ENCODE assay signal across 1 cellular context in the genomic region with DNA sequence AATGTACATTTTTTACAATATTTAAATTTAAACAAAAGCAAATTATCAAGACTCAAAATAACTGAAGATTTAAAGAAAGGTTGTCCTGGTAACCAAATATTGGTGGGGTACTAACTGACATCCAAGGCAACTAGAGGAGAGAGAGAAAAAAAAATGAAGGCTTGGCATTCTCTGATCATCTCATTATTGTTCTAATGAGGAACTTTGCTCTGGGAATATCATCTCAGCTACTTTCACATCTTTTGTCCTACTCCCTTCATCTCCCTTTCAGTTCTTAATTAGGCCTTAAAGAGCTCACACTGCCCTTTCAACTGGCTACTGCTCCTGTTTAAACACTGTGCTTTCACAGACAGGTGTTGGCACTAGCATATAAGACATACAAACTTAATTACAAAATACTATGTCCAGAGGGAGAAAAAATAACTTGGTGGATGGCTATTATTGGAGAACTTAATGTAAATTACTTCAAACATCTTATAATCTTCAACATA.
TF ChIP-seq lines count a peak whose summit lies in the region.

No MANE protein-coding gene starts in this region.

TF ChIP-seq in endothelial cell of umbilical vein, 7 proteins besides CTCF, POLR2A, EP300 and RAD21:
- no peak for TF ChIP-seq FOS (IDR thresholded peaks at IDR 0.05; ENCODE audit: borderline replicate concordance, insufficient read depth, low read length)
- no peak for TF ChIP-seq EZH2 (IDR thresholded peaks at IDR 0.05; ENCODE audit: borderline replicate concordance, low read depth, low read length, severe bottlenecking)
- TF ChIP-seq, protein P1, sequence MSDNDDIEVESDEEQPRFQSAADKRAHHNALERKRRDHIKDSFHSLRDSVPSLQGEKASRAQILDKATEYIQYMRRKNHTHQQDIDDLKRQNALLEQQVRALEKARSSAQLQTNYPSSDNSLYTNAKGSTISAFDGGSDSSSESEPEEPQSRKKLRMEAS (IDR thresholded peaks at IDR 0.05; ENCODE audit: insufficient read depth, insufficient read length), result no peak
- no peak for TF ChIP-seq GATA2 (IDR thresholded peaks at IDR 0.05; ENCODE audit: insufficient read depth, insufficient read length, low read depth, low read length)
- TF ChIP-seq MYC (IDR thresholded peaks at IDR 0.05; ENCODE audit: low read depth, low read length), result no peak
- TF ChIP-seq POLR2AphosphoS5 (IDR thresholded peaks at IDR 0.05; ENCODE audit: insufficient read depth, low read depth, low read length), result no peak
- no peak for TF ChIP-seq JUN (IDR thresholded peaks at IDR 0.05; ENCODE audit: borderline replicate concordance, insufficient read depth, insufficient read length, low read depth)
TF ChIP-seq in endothelial cell of umbilical vein: peak in this region for 0.
